ENCODE assay signal across 8 cellular contexts in genomic region chr10:35090162-35090954, GRCh38. TPM values are rescaled to one million over a fixed set of nuclear protein-coding genes. Genes with fewer than 3 reads are reported as not detected.
DNase-seq lines count a peak whose midpoint lies in the region; ATAC-seq, FAIRE-seq and TF ChIP-seq lines count a peak whose summit lies in the region.

CUL2 (minus strand) TSS chr10:35090341; CDS start chr10:35071317, 19,024 bp downstream.

- FAIRE-seq in keratinocyte (lab: Jason Lieb, UNC) = peak; percentile 59

- H3K36me3 ChIP-seq in keratinocyte (ENCODE audit: control insufficient read depth in 2 of 2, extremely low read depth in 1 of 2, insufficient read depth in 2 of 2, low read length in 2 of 2) = peaks cover 0 to 1% of the 10 kb centered on the region in 2 experiments

- peak within 1 kb of the TSS; percentile 80 for H3K9ac ChIP-seq in keratinocyte (ENCODE audit: control insufficient read depth, extremely low read depth, insufficient read depth, low read length)

- H3K27me3 ChIP-seq in keratinocyte (ENCODE audit: control insufficient read depth, extremely low read depth, insufficient read depth, low read length) = no peaks in the 10 kb centered on the region

- H3K79me2 ChIP-seq in keratinocyte (ENCODE audit: control insufficient read depth, insufficient read depth, low read length) = peaks cover 45% of the 10 kb centered on the region

- H3K27ac ChIP-seq in keratinocyte (ENCODE audit: control insufficient read depth, insufficient read depth, low read length) = peak within 1 kb of the TSS; percentile 80

- peaks cover 10% of the 10 kb centered on the region for H3K4me1 ChIP-seq in keratinocyte (ENCODE audit: control insufficient read depth, extremely low read depth, insufficient read depth, low read length)

- H3K9me3 ChIP-seq in keratinocyte (ENCODE audit: control insufficient read depth, low read depth, low read length) = peaks cover 3% of the 10 kb centered on the region

- H3K4me2 ChIP-seq in keratinocyte (ENCODE audit: control insufficient read depth, extremely low read depth, insufficient read depth, low read depth, low read length) = peak within 1 kb of the TSS; percentile 99

- H3K4me3 ChIP-seq in AG10803 (ENCODE audit: low read length) (peak within 1 kb of the TSS; percentile 79), keratinocyte (ENCODE audit: control insufficient read depth in 2 of 3, extremely low read depth in 1 of 3, insufficient read depth in 2 of 3, low read depth in 1 of 3, low read length in 3 of 3) (peak within 1 kb of the TSS; percentile 90 to 97 (median 96))

- DNase-seq in AG10803 (ENCODE audit: low read depth) (peak; percentile 97), NCI-H446 (lab: John Stamatoyannopoulos, UW) (peak; percentile 78 to 91), cerebellar cortex (ENCODE audit: low spot score) (peak; percentile 93), keratinocyte (ENCODE audit: low read depth, low spot score) (peak; percentile 62)
- peak; percentile 93 for DNase-seq in activated CD4-positive, CD25-positive, alpha-beta regulatory T cell treated with anti-CD3 and anti-CD28 coated beads, Interleukin-2, amount 50 U/mL, for 72 hours
- DNase-seq in stimulated activated CD4-positive, alpha-beta T cell treated with anti-CD3 and anti-CD28 coated beads, Interleukin-12 subunit alpha, Interleukin-12 subunit beta, amount 100 ng/mL, for 48 hours (ENCODE audit: low read depth in 2 of 3, low spot score in 1 of 3) = peak; percentile 89 to 93 (median 90)

- no peaks in the 10 kb centered on the region for H4K20me1 ChIP-seq in keratinocyte (ENCODE audit: control insufficient read depth, extremely low read depth, insufficient read depth, low read length)

- no peak for TF ChIP-seq CTCF in AG10803 (conservative IDR thresholded peaks at IDR 0.05; ENCODE audit: low read length)
- no peak for TF ChIP-seq CTCF in keratinocyte (optimal IDR thresholded peaks at IDR 0.05 in 1 of 3, IDR thresholded peaks at IDR 0.05 in 1 of 3, conservative IDR thresholded peaks at IDR 0.05 in 1 of 3; ENCODE audit: extremely low read depth in 1 of 3, insufficient read depth in 2 of 3, low read length in 3 of 3)

- peaks cover 2% of the 10 kb centered on the region for H3K9me1 ChIP-seq in keratinocyte (ENCODE audit: control insufficient read depth, extremely low read depth, insufficient read depth, low read length)

- dilution Hi-C loops in keratinocyte (cut with MboI; ENCODE audit: extremely low pct_ligation_motif_present, low sequenced_read_pairs) = no loop called here

- ATAC-seq in GM19043 (IDR thresholded peaks at IDR 0.05; ENCODE audit: low read depth, unreplicated experiment) (peak; percentile 90), HG03354 (IDR thresholded peaks at IDR 0.05; ENCODE audit: poor library complexity, severe bottlenecking, unreplicated experiment) (peak; percentile 95)

- H2AFZ ChIP-seq in keratinocyte (ENCODE audit: control insufficient read depth, low read length) = peak within 1 kb of the TSS; percentile 99

RNA-seq across cellular contexts. Expression of gene CUL2, which starts in this region (rescaled TPM):
- 19.9 to 39.7 TPM (median 20.7 TPM) in 3 replicates for polyA plus RNA-seq in keratinocyte
- 29.9 TPM for polyA plus RNA-seq in keratinocyte (2011; ENCODE audit: low read depth)
- polyA plus RNA-seq in keratinocyte (2011; cell fraction: cytosol; rRNA removed) = 12.7 and 25.9 TPM in 2 replicates
- polyA plus RNA-seq in keratinocyte (2011; cell fraction: nucleus; rRNA removed) = 21.3 and 27.4 TPM in 2 replicates
- polyA plus RNA-seq in keratinocyte (2012; ENCODE audit: low replicate concordance) = 18.2 and 27.7 TPM in 2 replicates
- 6.5 to 35.3 TPM (median 10.7 TPM) in 3 replicates for polyA minus RNA-seq in keratinocyte
- polyA minus RNA-seq in keratinocyte (2011; cell fraction: cytosol; rRNA and poly(A)+ RNA removed) = 14.0 TPM
- 15.8 and 35.7 TPM in 2 replicates for polyA minus RNA-seq in keratinocyte (2011; cell fraction: nucleus; rRNA and poly(A)+ RNA removed)

Comparison
In these comparisons a context has a peak if more than half of its experiments do, and no peak if none do; other contexts are left out.
1. Peak in every context shown above with its lines: DNase-seq, ATAC-seq, H3K4me3 ChIP-seq and H3K27ac ChIP-seq.